Comparison of ENCODE assay signal across 7 cellular contexts in genomic region chrX:19598050-19598449, GRCh38.
A peak's percentile ranks its signal among the peaks of the same experiment; 100 is the strongest.
DNase-seq lines count a peak whose midpoint lies in the region; ATAC-seq and TF ChIP-seq lines count a peak whose summit lies in the region.
"Not testable (repeated sequence)": the region's sequence is repeated elsewhere in the genome, so short reads cannot be mapped to it uniquely, and the experiment has no call there.

No MANE protein-coding gene starts in this region.

- H3K27ac ChIP-seq in CD4-positive, CD25-positive, alpha-beta regulatory T cell (ENCODE audit: insufficient read depth, low read length, poor library complexity, severe bottlenecking); CD8-positive, alpha-beta T cell (ENCODE audit: low read depth, low read length): not testable (repeated sequence)
- H3K27ac ChIP-seq in naive thymus-derived CD4-positive, alpha-beta T cell (ENCODE audit: low read depth, low read length), result peak overlapping the region; percentile 21

- not testable (repeated sequence) for H3K27me3 ChIP-seq in CD4-positive, CD25-positive, alpha-beta regulatory T cell (ENCODE audit: control insufficient read depth, insufficient read depth, low read length); CD8-positive, alpha-beta T cell (ENCODE audit: insufficient read depth, low read length); naive thymus-derived CD4-positive, alpha-beta T cell (ENCODE audit: control insufficient read depth in 2 of 2, insufficient read depth in 2 of 2, low read length in 2 of 2)

- not testable (repeated sequence) for H3K9me3 Mint-ChIP-seq in CD4-positive, CD25-positive, alpha-beta regulatory T cell; CD8-positive, alpha-beta T cell; activated CD4-positive, alpha-beta T cell treated with anti-CD3 and anti-CD28 coated beads, Interleukin-2, amount 10 ng/mL, durations not matched to agents 24 days and 14 days; activated T-helper 2 cell treated with anti-CD3 and anti-CD28 coated beads, Interferon-gamma antibody, Interleukin-2, Interleukin-4, amounts not matched to agents 10 μg/mL and 5 μg/mL and 100 μg/mL, durations not matched to agents 14 hours and 24 hours and 36 hours; activated naive CD8-positive, alpha-beta T cell treated with anti-CD3 and anti-CD28 coated beads, Interleukin-2, amount 50 U/mL, for 24 hours; naive thymus-derived CD4-positive, alpha-beta T cell; stimulated activated effector memory CD8-positive, alpha-beta T cell treated with anti-CD3 and anti-CD28 coated beads, Interleukin-12 subunit alpha, Interleukin-12 subunit beta, amount 100 ng/mL, for 72 hours

- not testable (repeated sequence) for DNase-seq in CD4-positive, CD25-positive, alpha-beta regulatory T cell; CD8-positive, alpha-beta T cell; activated CD4-positive, alpha-beta T cell treated with anti-CD3 and anti-CD28 coated beads, Interleukin-2, amount 10 ng/mL, durations not matched to agents 24 days and 14 days; activated T-helper 2 cell treated with anti-CD3 and anti-CD28 coated beads, Interferon-gamma antibody, Interleukin-2, Interleukin-4, amounts not matched to agents 10 μg/mL and 5 μg/mL and 100 μg/mL, durations not matched to agents 14 hours and 24 hours and 36 hours (ENCODE audit: low spot score); activated naive CD8-positive, alpha-beta T cell treated with anti-CD3 and anti-CD28 coated beads, Interleukin-2, amount 50 U/mL, for 24 hours; naive thymus-derived CD4-positive, alpha-beta T cell; stimulated activated effector memory CD8-positive, alpha-beta T cell treated with anti-CD3 and anti-CD28 coated beads, Interleukin-12 subunit alpha, Interleukin-12 subunit beta, amount 100 ng/mL, for 72 hours (ENCODE audit: low spot score in 2 of 2)

- H3K9me3 ChIP-seq in CD4-positive, CD25-positive, alpha-beta regulatory T cell (ENCODE audit: control insufficient read depth in 2 of 2, low read length in 2 of 2); CD8-positive, alpha-beta T cell (ENCODE audit: low read length); naive thymus-derived CD4-positive, alpha-beta T cell (ENCODE audit: control insufficient read depth in 2 of 3, low read length in 3 of 3): not testable (repeated sequence)

- H3K4me3 ChIP-seq in CD4-positive, CD25-positive, alpha-beta regulatory T cell (ENCODE audit: low read depth, low read length); CD8-positive, alpha-beta T cell (ENCODE audit: low read depth, low read length); naive thymus-derived CD4-positive, alpha-beta T cell (ENCODE audit: low read length): not testable (repeated sequence)

- not testable (repeated sequence) for H3K4me1 ChIP-seq in CD4-positive, CD25-positive, alpha-beta regulatory T cell (ENCODE audit: control insufficient read depth, insufficient read depth, low read length, poor library complexity, severe bottlenecking); CD8-positive, alpha-beta T cell (ENCODE audit: insufficient read depth, low read length); naive thymus-derived CD4-positive, alpha-beta T cell (ENCODE audit: control insufficient read depth in 2 of 2, insufficient read depth in 2 of 2, low read length in 2 of 2)

- POLR2A ChIA-PET in CD8-positive, alpha-beta T cell (lab: Charles Lee), result not testable (repeated sequence)
- POLR2A ChIA-PET in naive thymus-derived CD4-positive, alpha-beta T cell (lab: Charles Lee), result interaction anchor here (0.6 kb wide), 1 partner anchor 574 kb away, joined by 3 read pairs; no protein-coding TSS in a partner anchor

- peaks cover 20% of the 10 kb centered on the region for H3K36me3 Mint-ChIP-seq in CD4-positive, CD25-positive, alpha-beta regulatory T cell
- H3K36me3 Mint-ChIP-seq in CD8-positive, alpha-beta T cell, result peaks cover 60% of the 10 kb centered on the region
- H3K36me3 Mint-ChIP-seq in activated CD4-positive, alpha-beta T cell treated with anti-CD3 and anti-CD28 coated beads, Interleukin-2, amount 10 ng/mL, durations not matched to agents 24 days and 14 days (ENCODE audit: low read depth), result peaks cover 24% of the 10 kb centered on the region
- H3K36me3 Mint-ChIP-seq in activated T-helper 2 cell treated with anti-CD3 and anti-CD28 coated beads, Interferon-gamma antibody, Interleukin-2, Interleukin-4, amounts not matched to agents 10 μg/mL and 5 μg/mL and 100 μg/mL, durations not matched to agents 14 hours and 24 hours and 36 hours (ENCODE audit: low read depth), result peaks cover 31% of the 10 kb centered on the region
- H3K36me3 Mint-ChIP-seq in activated naive CD8-positive, alpha-beta T cell treated with anti-CD3 and anti-CD28 coated beads, Interleukin-2, amount 50 U/mL, for 24 hours (ENCODE audit: low read depth), result peaks cover 14% of the 10 kb centered on the region
- peaks cover 0 to 22% (median 8%) of the 10 kb centered on the region in 5 donors for H3K36me3 Mint-ChIP-seq in naive thymus-derived CD4-positive, alpha-beta T cell
- peaks cover 55% of the 10 kb centered on the region for H3K36me3 Mint-ChIP-seq in stimulated activated effector memory CD8-positive, alpha-beta T cell treated with anti-CD3 and anti-CD28 coated beads, Interleukin-12 subunit alpha, Interleukin-12 subunit beta, amount 100 ng/mL, for 72 hours

- CTCF ChIA-PET in CD8-positive, alpha-beta T cell (lab: Charles Lee), result not testable (repeated sequence)
- CTCF ChIA-PET in naive thymus-derived CD4-positive, alpha-beta T cell (lab: Charles Lee), result interaction anchor here (0.6 kb wide), 1 partner anchor 173 kb away, joined by 4 read pairs; no protein-coding TSS in a partner anchor

- TF ChIP-seq CTCF in CD8-positive, alpha-beta T cell (IDR thresholded peaks at IDR 0.05), result not testable (repeated sequence)

- not testable (repeated sequence) for H3K4me3 Mint-ChIP-seq in CD4-positive, CD25-positive, alpha-beta regulatory T cell; CD8-positive, alpha-beta T cell; activated CD4-positive, alpha-beta T cell treated with anti-CD3 and anti-CD28 coated beads, Interleukin-2, amount 10 ng/mL, durations not matched to agents 24 days and 14 days; activated T-helper 2 cell treated with anti-CD3 and anti-CD28 coated beads, Interferon-gamma antibody, Interleukin-2, Interleukin-4, amounts not matched to agents 10 μg/mL and 5 μg/mL and 100 μg/mL, durations not matched to agents 14 hours and 24 hours and 36 hours (ENCODE audit: low read depth); activated naive CD8-positive, alpha-beta T cell treated with anti-CD3 and anti-CD28 coated beads, Interleukin-2, amount 50 U/mL, for 24 hours; naive thymus-derived CD4-positive, alpha-beta T cell; stimulated activated effector memory CD8-positive, alpha-beta T cell treated with anti-CD3 and anti-CD28 coated beads, Interleukin-12 subunit alpha, Interleukin-12 subunit beta, amount 100 ng/mL, for 72 hours

- H3K27me3 Mint-ChIP-seq in CD4-positive, CD25-positive, alpha-beta regulatory T cell; CD8-positive, alpha-beta T cell (ENCODE audit: low read depth); activated CD4-positive, alpha-beta T cell treated with anti-CD3 and anti-CD28 coated beads, Interleukin-2, amount 10 ng/mL, durations not matched to agents 24 days and 14 days; activated T-helper 2 cell treated with anti-CD3 and anti-CD28 coated beads, Interferon-gamma antibody, Interleukin-2, Interleukin-4, amounts not matched to agents 10 μg/mL and 5 μg/mL and 100 μg/mL, durations not matched to agents 14 hours and 24 hours and 36 hours (ENCODE audit: low read depth); activated naive CD8-positive, alpha-beta T cell treated with anti-CD3 and anti-CD28 coated beads, Interleukin-2, amount 50 U/mL, for 24 hours; naive thymus-derived CD4-positive, alpha-beta T cell: not testable (repeated sequence)

- intact Hi-C loops in CD8-positive, alpha-beta T cell (cut with DNase I, micrococcal nuclease), result loop anchor here in 1 of 2 experiments (10.0 kb wide), 1 partner anchor 137 kb away; no protein-coding TSS in a partner anchor
- intact Hi-C loops in activated CD4-positive, alpha-beta T cell treated with anti-CD3 and anti-CD28 coated beads, Interleukin-2, amount 10 ng/mL, durations not matched to agents 24 days and 14 days (cut with micrococcal nuclease), result loop anchor here (10.0 kb wide), 1 partner anchor 147 kb away; no protein-coding TSS in a partner anchor
- intact Hi-C loops in activated T-helper 2 cell treated with anti-CD3 and anti-CD28 coated beads, Interferon-gamma antibody, Interleukin-2, Interleukin-4, amounts not matched to agents 10 μg/mL and 5 μg/mL and 100 μg/mL, durations not matched to agents 14 hours and 24 hours and 36 hours (cut with micrococcal nuclease); naive thymus-derived CD4-positive, alpha-beta T cell (cut with micrococcal nuclease): not testable (repeated sequence)

- peaks cover 14 to 40% (median 20%) of the 10 kb centered on the region in 4 donors for H3K4me1 Mint-ChIP-seq in CD4-positive, CD25-positive, alpha-beta regulatory T cell
- peaks cover 42% of the 10 kb centered on the region for H3K4me1 Mint-ChIP-seq in CD8-positive, alpha-beta T cell (ENCODE audit: low read depth)
- peaks cover 11% of the 10 kb centered on the region for H3K4me1 Mint-ChIP-seq in activated CD4-positive, alpha-beta T cell treated with anti-CD3 and anti-CD28 coated beads, Interleukin-2, amount 10 ng/mL, durations not matched to agents 24 days and 14 days
- H3K4me1 Mint-ChIP-seq in activated T-helper 2 cell treated with anti-CD3 and anti-CD28 coated beads, Interferon-gamma antibody, Interleukin-2, Interleukin-4, amounts not matched to agents 10 μg/mL and 5 μg/mL and 100 μg/mL, durations not matched to agents 14 hours and 24 hours and 36 hours (ENCODE audit: low read depth), result peaks cover 26% of the 10 kb centered on the region
- H3K4me1 Mint-ChIP-seq in activated naive CD8-positive, alpha-beta T cell treated with anti-CD3 and anti-CD28 coated beads, Interleukin-2, amount 50 U/mL, for 24 hours, result peaks cover 18% of the 10 kb centered on the region
- H3K4me1 Mint-ChIP-seq in naive thymus-derived CD4-positive, alpha-beta T cell, result peaks cover 0 to 46% (median 33%) of the 10 kb centered on the region in 7 donors
- H3K4me1 Mint-ChIP-seq in stimulated activated effector memory CD8-positive, alpha-beta T cell treated with anti-CD3 and anti-CD28 coated beads, Interleukin-12 subunit alpha, Interleukin-12 subunit beta, amount 100 ng/mL, for 72 hours, result peaks cover 38% of the 10 kb centered on the region

- peaks cover 20% of the 10 kb centered on the region for H3K36me3 ChIP-seq in CD4-positive, CD25-positive, alpha-beta regulatory T cell (ENCODE audit: control insufficient read depth, insufficient read depth, low read length)
- not testable (repeated sequence) for H3K36me3 ChIP-seq in CD8-positive, alpha-beta T cell (ENCODE audit: insufficient read depth, low read length); naive thymus-derived CD4-positive, alpha-beta T cell (ENCODE audit: control insufficient read depth in 2 of 3, insufficient read depth in 3 of 3, low read length in 3 of 3)

- H3K27ac Mint-ChIP-seq in CD4-positive, CD25-positive, alpha-beta regulatory T cell, result peak overlapping the region in 2 of 3 donors; percentile 56 to 76
- peak overlapping the region; percentile 29 for H3K27ac Mint-ChIP-seq in CD8-positive, alpha-beta T cell
- H3K27ac Mint-ChIP-seq in activated CD4-positive, alpha-beta T cell treated with anti-CD3 and anti-CD28 coated beads, Interleukin-2, amount 10 ng/mL, durations not matched to agents 24 days and 14 days, result peak overlapping the region; percentile 56
- H3K27ac Mint-ChIP-seq in activated T-helper 2 cell treated with anti-CD3 and anti-CD28 coated beads, Interferon-gamma antibody, Interleukin-2, Interleukin-4, amounts not matched to agents 10 μg/mL and 5 μg/mL and 100 μg/mL, durations not matched to agents 14 hours and 24 hours and 36 hours, result peak overlapping the region; percentile 43
- peak overlapping the region; percentile 39 for H3K27ac Mint-ChIP-seq in activated naive CD8-positive, alpha-beta T cell treated with anti-CD3 and anti-CD28 coated beads, Interleukin-2, amount 50 U/mL, for 24 hours
- H3K27ac Mint-ChIP-seq in naive thymus-derived CD4-positive, alpha-beta T cell, result peak overlapping the region in 5 of 9 donors; percentile 23 to 55 (median 45)
- H3K27ac Mint-ChIP-seq in stimulated activated effector memory CD8-positive, alpha-beta T cell treated with anti-CD3 and anti-CD28 coated beads, Interleukin-12 subunit alpha, Interleukin-12 subunit beta, amount 100 ng/mL, for 72 hours, result peak overlapping the region; percentile 87

- ATAC-seq in CD4-positive, CD25-positive, alpha-beta regulatory T cell (ENCODE audit: low read depth in 2 of 2); CD8-positive, alpha-beta T cell; activated naive CD8-positive, alpha-beta T cell treated with anti-CD3 and anti-CD28 coated beads, Interleukin-2, amount 50 U/mL, for 24 hours; naive thymus-derived CD4-positive, alpha-beta T cell; stimulated activated effector memory CD8-positive, alpha-beta T cell treated with anti-CD3 and anti-CD28 coated beads, Interleukin-12 subunit alpha, Interleukin-12 subunit beta, amount 100 ng/mL, for 72 hours: not testable (repeated sequence)

Comparison
In these comparisons a context has a peak if more than half of its experiments do, and no peak if none do; other contexts are left out.
1. H3K27ac Mint-ChIP-seq: peak in every context shown above with its lines; median percentile 87 in stimulated activated effector memory CD8-positive, alpha-beta T cell treated with anti-CD3 and anti-CD28 coated beads, Interleukin-12 subunit alpha, Interleukin-12 subunit beta, amount 100 ng/mL, for 72 hours; 66 in CD4-positive, CD25-positive, alpha-beta regulatory T cell; 56 in activated CD4-positive, alpha-beta T cell treated with anti-CD3 and anti-CD28 coated beads, Interleukin-2, amount 10 ng/mL, durations not matched to agents 24 days and 14 days; 45 in naive thymus-derived CD4-positive, alpha-beta T cell; 43 in activated T-helper 2 cell treated with anti-CD3 and anti-CD28 coated beads, Interferon-gamma antibody, Interleukin-2, Interleukin-4, amounts not matched to agents 10 μg/mL and 5 μg/mL and 100 μg/mL, durations not matched to agents 14 hours and 24 hours and 36 hours; 39 in activated naive CD8-positive, alpha-beta T cell treated with anti-CD3 and anti-CD28 coated beads, Interleukin-2, amount 50 U/mL, for 24 hours; 29 in CD8-positive, alpha-beta T cell.